Comparison of ENCODE assay signal across 24 cellular contexts in genomic region chr7:95919574-95919973, GRCh38.
A peak's percentile ranks its signal among the peaks of the same experiment; 100 is the strongest.
DNase-seq lines count a peak whose midpoint lies in the region; ATAC-seq and TF ChIP-seq lines count a peak whose summit lies in the region.
"Had no signal": no experiment of that assay in that cellular context is flagged by ENCODE, and none has a peak within 500 bp of the region (broad histone marks: within the 10 kb centered on the region; RNA-seq: fewer than 3 reads in every experiment).

No MANE protein-coding gene starts in this region.

- H3K36me3 ChIP-seq in BE2C = no peaks in the 10 kb centered on the region
- H3K36me3 ChIP-seq: BLaER1, MG63 had no signal

- H3K27ac Mint-ChIP-seq in endothelial cell (ENCODE audit: unreplicated experiment) = no peak overlapping the region
- H3K27ac Mint-ChIP-seq in progenitor cell of endocrine pancreas = no peak overlapping the region
- H3K27ac Mint-ChIP-seq in activated CD8-positive, alpha-beta T cell treated with anti-CD3 and anti-CD28 coated beads for 36 hours = no peak overlapping the region
- H3K27ac Mint-ChIP-seq: activated CD4-positive, alpha-beta T cell treated with anti-CD3 and anti-CD28 coated beads, Interleukin-2, amount 10 ng/mL, durations not matched to agents 7 days and 5 days; memory B cell; naive B cell; T-cell had no signal

- H3K4me1 ChIP-seq in BE2C = no peaks in the 10 kb centered on the region
- H3K4me1 ChIP-seq: BLaER1 had no signal

- no peaks in the 10 kb centered on the region for H3K9me3 ChIP-seq in BE2C
- H3K9me3 ChIP-seq: BLaER1, MG63 had no signal

- H3K9me3 Mint-ChIP-seq in endothelial cell (ENCODE audit: unreplicated experiment) (no peaks in the 10 kb centered on the region), progenitor cell of endocrine pancreas (ENCODE audit: low read depth) (no peaks in the 10 kb centered on the region)
- H3K9me3 Mint-ChIP-seq in activated CD8-positive, alpha-beta T cell treated with anti-CD3 and anti-CD28 coated beads for 36 hours = no peaks in the 10 kb centered on the region
- H3K9me3 Mint-ChIP-seq: activated CD4-positive, alpha-beta T cell treated with anti-CD3 and anti-CD28 coated beads, Interleukin-2, amount 10 ng/mL, durations not matched to agents 7 days and 5 days; memory B cell; naive B cell; T-cell had no signal

- H3K27me3 Mint-ChIP-seq in endothelial cell (ENCODE audit: unreplicated experiment) (no peaks in the 10 kb centered on the region), progenitor cell of endocrine pancreas (peaks cover 18% of the 10 kb centered on the region)
- H3K27me3 Mint-ChIP-seq in activated CD8-positive, alpha-beta T cell treated with anti-CD3 and anti-CD28 coated beads for 36 hours = peaks cover 18% of the 10 kb centered on the region

- POLR2A ChIA-PET in activated CD8-positive, alpha-beta T cell treated with anti-CD3 and anti-CD28 coated beads for 36 hours (lab: Charles Lee) = no interaction called here

- TF ChIP-seq CTCF in BE2C (IDR thresholded peaks at IDR 0.05; ENCODE audit: low read depth, low read length) (peak; percentile 28; the same call in 1 of the 2 replicates), LNCAP (IDR thresholded peaks at IDR 0.05) (0 out of 2 replicates have a peak, but pooled peaks have one; percentile 14), endothelial cell (IDR thresholded peaks at IDR 0.05; ENCODE audit: unreplicated experiment) (peak; percentile 67), progenitor cell of endocrine pancreas (IDR thresholded peaks at IDR 0.05; ENCODE audit: unreplicated experiment) (peak; percentile 48)
- TF ChIP-seq CTCF in activated CD8-positive, alpha-beta T cell treated with anti-CD3 and anti-CD28 coated beads for 36 hours (IDR thresholded peaks at IDR 0.05) = no peak

- DNase-seq in BE2C (no peak), endothelial cell (ENCODE audit: low spot score) (no peak), progenitor cell of endocrine pancreas (ENCODE audit: low spot score, unreplicated experiment) (no peak), 8988T (no peak)
- DNase-seq in activated CD8-positive, alpha-beta T cell treated with anti-CD3 and anti-CD28 coated beads for 36 hours = no peak
- DNase-seq: activated CD4-positive, alpha-beta T cell treated with anti-CD3 and anti-CD28 coated beads, Interleukin-2, amount 10 ng/mL, durations not matched to agents 7 days and 5 days; activated CD8-positive, alpha-beta memory T cell treated with anti-CD3 and anti-CD28 coated beads, Interleukin-2, amount 50 U/mL, for 4 hours; dermis blood vessel endothelial cell; IMR-90; kidney glomerular epithelial cell; MG63; naive B cell; NCI-H1436 treated with DMSO at 0.1 percent for 48 hours; NCI-H2171; NCI-H526; posterior cingulate gyrus; SHP77 treated with DMSO at 0.1 percent for 48 hours; stimulated activated CD4-positive, alpha-beta T cell treated with anti-CD3 and anti-CD28 coated beads, Interleukin-2, amount 100 ng/mL, for 24 hours; stimulated activated naive CD4-positive, alpha-beta T cell; T-cell had no signal

- no peaks in the 10 kb centered on the region for H3K27me3 ChIP-seq in BE2C
- H3K27me3 ChIP-seq: BLaER1, MG63 had no signal

- H3K36me3 Mint-ChIP-seq in endothelial cell (ENCODE audit: low read depth, unreplicated experiment) (no peaks in the 10 kb centered on the region), progenitor cell of endocrine pancreas (ENCODE audit: insufficient read depth) (no peaks in the 10 kb centered on the region)
- H3K36me3 Mint-ChIP-seq in activated CD8-positive, alpha-beta T cell treated with anti-CD3 and anti-CD28 coated beads for 36 hours (ENCODE audit: low read depth) = no peaks in the 10 kb centered on the region
- H3K36me3 Mint-ChIP-seq: memory B cell, naive B cell, T-cell had no signal

- no peak overlapping the region for H3K4me3 ChIP-seq in BE2C (ENCODE audit: low read depth, low read length)
- H3K4me3 ChIP-seq: BLaER1, MG63 had no signal

- H3K4me3 Mint-ChIP-seq in endothelial cell (ENCODE audit: unreplicated experiment) (no peak overlapping the region), progenitor cell of endocrine pancreas (ENCODE audit: low read depth) (no peak overlapping the region)
- H3K4me3 Mint-ChIP-seq in activated CD8-positive, alpha-beta T cell treated with anti-CD3 and anti-CD28 coated beads for 36 hours = no peak overlapping the region
- H3K4me3 Mint-ChIP-seq: activated CD4-positive, alpha-beta T cell treated with anti-CD3 and anti-CD28 coated beads, Interleukin-2, amount 10 ng/mL, durations not matched to agents 7 days and 5 days; memory B cell; naive B cell; T-cell had no signal

- CTCF ChIA-PET in activated CD8-positive, alpha-beta T cell treated with anti-CD3 and anti-CD28 coated beads for 36 hours (lab: Charles Lee) = interaction anchor here (0.6 to 2.5 kb wide), 2 partner anchors 1108 to 1611 kb away, joined by 3 to 10 read pairs; no protein-coding TSS in a partner anchor

- ATAC-seq in GM18502 (IDR thresholded peaks at IDR 0.05; ENCODE audit: poor library complexity, unreplicated experiment) = no peak
- no peak for ATAC-seq in activated CD8-positive, alpha-beta T cell treated with anti-CD3 and anti-CD28 coated beads for 36 hours
- ATAC-seq: T-cell had no signal

- intact Hi-C loops in activated CD8-positive, alpha-beta T cell treated with anti-CD3 and anti-CD28 coated beads for 36 hours (cut with micrococcal nuclease) = loop anchor here (5.0 to 10.0 kb wide), 2 partner anchors 485 to 1108 kb away; no protein-coding TSS in a partner anchor

- peaks cover 11% of the 10 kb centered on the region for H3K4me1 Mint-ChIP-seq in endothelial cell (ENCODE audit: unreplicated experiment)
- no peaks in the 10 kb centered on the region for H3K4me1 Mint-ChIP-seq in progenitor cell of endocrine pancreas (ENCODE audit: low read depth)
- peaks cover 2% of the 10 kb centered on the region for H3K4me1 Mint-ChIP-seq in activated CD8-positive, alpha-beta T cell treated with anti-CD3 and anti-CD28 coated beads for 36 hours (ENCODE audit: low read depth)
